9 cellular contexts compared by ENCODE assay signal in the genomic region with DNA sequence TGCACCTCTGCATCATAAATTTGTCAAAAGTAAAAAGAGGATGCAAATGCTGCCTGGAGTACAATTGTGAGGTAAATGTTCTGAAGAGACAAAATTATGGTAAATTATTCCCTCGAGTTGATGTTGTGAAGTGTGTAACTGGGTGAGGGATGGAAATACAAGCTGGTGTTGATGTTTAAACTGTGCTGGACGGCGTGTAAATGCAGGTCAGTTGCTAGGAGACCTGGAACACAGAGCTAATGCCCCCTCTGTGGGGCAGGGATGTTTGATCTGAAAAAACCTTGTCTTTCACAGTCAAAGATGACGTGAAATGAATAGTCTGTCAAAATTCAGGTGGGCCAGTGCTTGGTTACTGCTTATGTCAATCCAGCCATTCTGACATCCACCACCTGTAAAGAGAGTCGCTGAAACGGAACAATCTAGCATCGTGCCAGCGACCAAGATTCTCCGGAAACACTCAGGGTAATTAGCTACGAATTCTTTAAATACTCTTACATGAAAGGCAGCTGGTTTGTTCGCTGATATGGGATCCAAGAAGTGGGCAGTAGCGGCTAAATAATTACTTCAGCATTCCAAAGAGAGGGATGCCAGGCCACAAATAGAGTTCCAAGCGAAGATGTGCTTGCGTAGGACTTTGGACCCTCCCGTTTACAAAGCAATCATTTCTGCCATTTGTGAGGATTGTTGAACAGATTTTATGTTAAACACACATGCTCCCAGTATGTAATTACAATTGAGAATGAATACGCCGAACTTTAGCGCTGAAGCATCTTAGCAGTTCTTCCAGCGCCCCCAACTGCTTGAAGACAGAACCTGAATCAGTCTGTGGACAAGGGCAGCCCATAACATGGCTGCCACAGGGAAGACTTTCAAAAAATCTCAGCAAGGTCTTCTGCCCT. TPM values are rescaled to one million over a fixed set of nuclear protein-coding genes. Genes with fewer than 3 reads are reported as not detected.
DNase-seq lines count a peak whose midpoint lies in the region; ATAC-seq and TF ChIP-seq lines count a peak whose summit lies in the region.
"Had no signal": no experiment of that assay in that cellular context is flagged by ENCODE, and none has a peak within 500 bp of the region (broad histone marks: within the 10 kb centered on the region; RNA-seq: fewer than 3 reads in every experiment).

No MANE protein-coding gene starts in this region.

- ATAC-seq in GM21423 (IDR thresholded peaks at IDR 0.05; ENCODE audit: unreplicated experiment) = no peak
- ATAC-seq in GM19395 (IDR thresholded peaks at IDR 0.05; ENCODE audit: unreplicated experiment) = no peak

- peak overlapping the region; percentile 16 for H3K27ac ChIP-seq in caudate nucleus (ENCODE audit: low read depth, low read length)

- no peak for TF ChIP-seq CTCF in mesothelial cell of epicardium (IDR thresholded peaks at IDR 0.05; ENCODE audit: unreplicated experiment)

- peaks cover 15% of the 10 kb centered on the region for H3K4me1 Mint-ChIP-seq in mesothelial cell of epicardium
- H3K4me1 Mint-ChIP-seq: activated naive CD8-positive, alpha-beta T cell treated with anti-CD3 and anti-CD28 coated beads, Interleukin-2, amount 10 ng/mL, durations not matched to agents 7 days and 5 days had no signal

- H3K27me3 Mint-ChIP-seq in mesothelial cell of epicardium (ENCODE audit: low read depth) = no peaks in the 10 kb centered on the region

- no peaks in the 10 kb centered on the region for H3K36me3 Mint-ChIP-seq in mesothelial cell of epicardium
- H3K36me3 Mint-ChIP-seq: activated naive CD8-positive, alpha-beta T cell treated with anti-CD3 and anti-CD28 coated beads, Interleukin-2, amount 10 ng/mL, durations not matched to agents 7 days and 5 days had no signal

- H3K27ac Mint-ChIP-seq in mesothelial cell of epicardium = no peak overlapping the region
- H3K27ac Mint-ChIP-seq: activated naive CD8-positive, alpha-beta T cell treated with anti-CD3 and anti-CD28 coated beads, Interleukin-2, amount 10 ng/mL, durations not matched to agents 7 days and 5 days had no signal

- DNase-seq in COR-L47 (lab: John Stamatoyannopoulos, UW) = peak; percentile 70
- DNase-seq in NCI-H146 treated with DMSO at 0.1 percent for 48 hours (lab: John Stamatoyannopoulos, UW; ENCODE audit: unreplicated experiment) = peak; percentile 70
- DNase-seq in caudate nucleus (lab: John Stamatoyannopoulos, UW) = peak in 39 of 61 donors; percentile 4 to 75 (median 27)
- no peak for DNase-seq in mesothelial cell of epicardium (ENCODE audit: low spot score in 2 of 2, unreplicated experiment in 2 of 2)
- DNase-seq in foreskin melanocyte = no peak
- no peak for DNase-seq in stimulated activated CD8-positive, alpha-beta memory T cell treated with anti-CD3 and anti-CD28 coated beads, Interleukin-4, amount 100 ng/mL, for 48 hours
- DNase-seq: activated naive CD8-positive, alpha-beta T cell treated with anti-CD3 and anti-CD28 coated beads, Interleukin-2, amount 10 ng/mL, durations not matched to agents 7 days and 5 days had no signal

- H3K4me3 Mint-ChIP-seq in mesothelial cell of epicardium = peak overlapping the region; percentile 44
- H3K4me3 Mint-ChIP-seq: activated naive CD8-positive, alpha-beta T cell treated with anti-CD3 and anti-CD28 coated beads, Interleukin-2, amount 10 ng/mL, durations not matched to agents 7 days and 5 days had no signal

- no peaks in the 10 kb centered on the region for H3K9me3 Mint-ChIP-seq in mesothelial cell of epicardium
- H3K9me3 Mint-ChIP-seq: activated naive CD8-positive, alpha-beta T cell treated with anti-CD3 and anti-CD28 coated beads, Interleukin-2, amount 10 ng/mL, durations not matched to agents 7 days and 5 days had no signal

RNA-seq across cellular contexts. Expression of a gene that starts 7.4 kb away (rescaled TPM):
- total RNA-seq in mesothelial cell of epicardium = 0.07 to 0.29 TPM (median 0.09 TPM) in 3 replicates
- total RNA-seq: activated naive CD8-positive, alpha-beta T cell treated with anti-CD3 and anti-CD28 coated beads, Interleukin-2, amount 10 ng/mL, durations not matched to agents 7 days and 5 days had no signal

RNA-seq across cellular contexts. Expression of a gene that starts 43.6 kb away (rescaled TPM):
- 113 to 115 TPM (median 114 TPM) in 3 replicates for total RNA-seq in mesothelial cell of epicardium

Comparison
In these comparisons a context has a peak if more than half of its experiments do, and no peak if none do; other contexts are left out.
1. DNase-seq: peak in COR-L47 (single experiment), NCI-H146 treated with DMSO at 0.1 percent for 48 hours (single experiment) and caudate nucleus (39 of 61); none in mesothelial cell of epicardium (0 of 2), foreskin melanocyte (single experiment) and stimulated activated CD8-positive, alpha-beta memory T cell treated with anti-CD3 and anti-CD28 coated beads, Interleukin-4, amount 100 ng/mL, for 48 hours (single experiment).